27 cellular contexts compared by ENCODE assay signal in genomic region chr11:2563216-2564007, GRCh38.
DNase-seq lines count a peak whose midpoint lies in the region; ATAC-seq and TF ChIP-seq lines count a peak whose summit lies in the region.
"Had no signal": no experiment of that assay in that cellular context is flagged by ENCODE, and none has a peak within 500 bp of the region (broad histone marks: within the 10 kb centered on the region; RNA-seq: fewer than 3 reads in every experiment).

No MANE protein-coding gene starts in this region.

- BruUV-seq in A673 (replicated peaks; lab: Mats Ljungman, UMichigan): no TSS peak

- no peak overlapping the region for H2AFZ ChIP-seq in MM.1S (ENCODE audit: low read length)

- H3K27ac ChIP-seq in lower lobe of right lung (no peak overlapping the region), A673 (ENCODE audit: low read depth, low read length, poor library complexity, severe bottlenecking) (no peak overlapping the region), MM.1S (ENCODE audit: low read length) (no peak overlapping the region)
- H3K27ac ChIP-seq: 22Rv1, cardiac muscle cell, esophagus squamous epithelium, upper lobe of left lung had no signal

- H3K4me1 Mint-ChIP-seq in endothelial cell (ENCODE audit: unreplicated experiment): no peaks in the 10 kb centered on the region
- peaks cover 10 to 12% of the 10 kb centered on the region in 2 donors for H3K4me1 Mint-ChIP-seq in stimulated activated naive B cell treated with anti-CD40 and anti-IgM and Interleukin-4, amounts not matched to agents 10 μg/mL and 1 μg/mL and 100 μg/mL, for 72 hours
- H3K4me1 Mint-ChIP-seq: activated CD4-positive, alpha-beta T cell treated with anti-CD3 and anti-CD28 coated beads for 36 hours had no signal

- no peaks in the 10 kb centered on the region for H3K27me3 ChIP-seq in lower lobe of right lung (ENCODE audit: low read depth)
- H3K27me3 ChIP-seq in A673 (replicated peaks; ENCODE audit: insufficient read depth, low read depth, low read length, poor library complexity): no peaks in the 10 kb centered on the region
- no peaks in the 10 kb centered on the region for H3K27me3 ChIP-seq in MM.1S (replicated peaks; ENCODE audit: insufficient read depth, low read length)
- H3K27me3 ChIP-seq: cardiac muscle cell, esophagus squamous epithelium, upper lobe of left lung had no signal

- H3F3A ChIP-seq in MM.1S (ENCODE audit: insufficient read depth, low read length): no peaks in the 10 kb centered on the region

- no peaks in the 10 kb centered on the region for H3K36me3 ChIP-seq in lower lobe of right lung
- no peaks in the 10 kb centered on the region for H3K36me3 ChIP-seq in A673 (ENCODE audit: insufficient read depth, low read length, poor library complexity, severe bottlenecking)
- H3K36me3 ChIP-seq in MM.1S (replicated peaks; ENCODE audit: insufficient read depth, low read length): no peaks in the 10 kb centered on the region
- H3K36me3 ChIP-seq: cardiac muscle cell, esophagus squamous epithelium, upper lobe of left lung had no signal

- CTCF ChIA-PET in A673 (lab: Charles Lee): no interaction called here

- no peaks in the 10 kb centered on the region for H4K20me1 ChIP-seq in MM.1S (ENCODE audit: insufficient read depth, low read length)

- no peak overlapping the region for H3K9ac ChIP-seq in MM.1S (ENCODE audit: low read length)
- H3K9ac ChIP-seq: SK-N-SH had no signal

- ATAC-seq in lower lobe of right lung (no peak), sciatic nerve (no peak)
- ATAC-seq in stimulated activated naive B cell treated with anti-CD40 and anti-IgM and Interleukin-4, amounts not matched to agents 10 μg/mL and 1 μg/mL and 100 μg/mL, for 72 hours (replicated peaks): no peak
- ATAC-seq: activated CD4-positive, alpha-beta T cell treated with anti-CD3 and anti-CD28 coated beads for 36 hours; HCT116; naive thymus-derived CD4-positive, alpha-beta T cell had no signal

- peaks cover 2% of the 10 kb centered on the region for H3K27me3 Mint-ChIP-seq in endothelial cell (ENCODE audit: unreplicated experiment)
- no peaks in the 10 kb centered on the region for H3K27me3 Mint-ChIP-seq in stimulated activated naive B cell treated with anti-CD40 and anti-IgM and Interleukin-4, amounts not matched to agents 10 μg/mL and 1 μg/mL and 100 μg/mL, for 72 hours
- H3K27me3 Mint-ChIP-seq: activated CD4-positive, alpha-beta T cell treated with anti-CD3 and anti-CD28 coated beads for 36 hours; naive thymus-derived CD4-positive, alpha-beta T cell had no signal

- H3K4me1 ChIP-seq in lower lobe of right lung (no peaks in the 10 kb centered on the region), A673 (ENCODE audit: insufficient read depth, low read length, poor library complexity, severe bottlenecking) (no peaks in the 10 kb centered on the region), MM.1S (ENCODE audit: low read length) (no peaks in the 10 kb centered on the region)
- H3K4me1 ChIP-seq: esophagus squamous epithelium had no signal

- no peaks in the 10 kb centered on the region for H3K36me3 Mint-ChIP-seq in endothelial cell (ENCODE audit: low read depth, unreplicated experiment)
- peaks cover 2 to 5% of the 10 kb centered on the region in 2 donors for H3K36me3 Mint-ChIP-seq in stimulated activated naive B cell treated with anti-CD40 and anti-IgM and Interleukin-4, amounts not matched to agents 10 μg/mL and 1 μg/mL and 100 μg/mL, for 72 hours

- H3K79me2 ChIP-seq in MM.1S (ENCODE audit: low read length): no peaks in the 10 kb centered on the region

- peak; percentile 54 for DNase-seq in activated effector memory CD4-positive, alpha-beta T cell treated with anti-CD3 and anti-CD28 coated beads, Interleukin-2, amount 50 U/mL, for 16 hours
- DNase-seq in activated effector memory CD4-positive, alpha-beta T cell treated with Interleukin-2 at 50 U/mL for 16 hours: no peak
- no peak for DNase-seq in endothelial cell (ENCODE audit: low spot score)
- peak; percentile 37 for DNase-seq in lower lobe of right lung
- peak; percentile 47 for DNase-seq in sciatic nerve (ENCODE audit: low spot score)
- no peak for DNase-seq in stimulated activated naive B cell treated with anti-CD40 and anti-IgM and Interleukin-4, amounts not matched to agents 10 μg/mL and 1 μg/mL and 100 μg/mL, for 72 hours
- DNase-seq in A673 (ENCODE audit: low spot score): no peak
- no peak for DNase-seq in MM.1S
- DNase-seq: activated CD4-positive, alpha-beta T cell treated with anti-CD3 and anti-CD28 coated beads for 36 hours; activated CD8-positive, alpha-beta memory T cell treated with anti-CD3 and anti-CD28 coated beads for 24 hours; activated T-cell treated with anti-CD3 and anti-CD28 coated beads, Interleukin-2, amount 50 U/mL, for 1 hour; AML-193; cortex of kidney; DMS79; esophagus squamous epithelium; GF-D8; naive thymus-derived CD4-positive, alpha-beta T cell; NCI-H1417; NCI-H2171; NCI-H524; SK-N-SH; stimulated activated CD4-positive, alpha-beta T cell treated with anti-CD3 and anti-CD28 coated beads, Interleukin-1b, Interleukin-23, amount 100 ng/mL, for 48 hours; T-helper 2 cell had no signal

- no peaks in the 10 kb centered on the region for H3K9me2 ChIP-seq in MM.1S (replicated peaks; ENCODE audit: insufficient read depth, low read length)
- H3K9me2 ChIP-seq: SK-N-SH had no signal

- peak overlapping the region; percentile 56 for H3K4me3 Mint-ChIP-seq in endothelial cell (ENCODE audit: unreplicated experiment)
- H3K4me3 Mint-ChIP-seq in stimulated activated naive B cell treated with anti-CD40 and anti-IgM and Interleukin-4, amounts not matched to agents 10 μg/mL and 1 μg/mL and 100 μg/mL, for 72 hours: no peak overlapping the region
- H3K4me3 Mint-ChIP-seq: activated CD4-positive, alpha-beta T cell treated with anti-CD3 and anti-CD28 coated beads for 36 hours; naive thymus-derived CD4-positive, alpha-beta T cell had no signal

- POLR2A ChIA-PET in A673 (lab: Charles Lee; ENCODE audit: low non-redundant PET): no interaction called here

- H3K27ac Mint-ChIP-seq in endothelial cell (ENCODE audit: unreplicated experiment): no peak overlapping the region
- H3K27ac Mint-ChIP-seq in stimulated activated naive B cell treated with anti-CD40 and anti-IgM and Interleukin-4, amounts not matched to agents 10 μg/mL and 1 μg/mL and 100 μg/mL, for 72 hours: no peak overlapping the region
- H3K27ac Mint-ChIP-seq: activated CD4-positive, alpha-beta T cell treated with anti-CD3 and anti-CD28 coated beads for 36 hours had no signal

- TF ChIP-seq CTCF in endothelial cell (IDR thresholded peaks at IDR 0.05; ENCODE audit: unreplicated experiment) (no peak), lower lobe of right lung (IDR thresholded peaks at IDR 0.05) (no peak), A673 (conservative IDR thresholded peaks at IDR 0.05; ENCODE audit: low read depth, low read length) (no peak), MM.1S (IDR thresholded peaks at IDR 0.05; ENCODE audit: low read length) (no peak)

- intact Hi-C loops in lower lobe of right lung (cut with DNase I): no loop called here
- intact Hi-C loops in sciatic nerve (cut with DNase I): no loop called here
- intact Hi-C loops in A673 (cut with micrococcal nuclease; ENCODE audit: unreplicated experiment): no loop called here

- H3K4me2 ChIP-seq in MM.1S (ENCODE audit: low read depth, low read length): no peak overlapping the region
- H3K4me2 ChIP-seq: SK-N-SH had no signal

- no peaks in the 10 kb centered on the region for H3K9me3 ChIP-seq in lower lobe of right lung
- no peaks in the 10 kb centered on the region for H3K9me3 ChIP-seq in A673 (ENCODE audit: low read depth, low read length, poor library complexity, severe bottlenecking)
- no peaks in the 10 kb centered on the region for H3K9me3 ChIP-seq in MM.1S (replicated peaks; ENCODE audit: insufficient read depth, low read length)
- H3K9me3 ChIP-seq: esophagus squamous epithelium, SK-N-SH, upper lobe of left lung had no signal

- H3K4me3 ChIP-seq in lower lobe of right lung (no peak overlapping the region), A673 (ENCODE audit: low read depth, low read length, poor library complexity, severe bottlenecking) (no peak overlapping the region), MM.1S (ENCODE audit: low read length) (no peak overlapping the region)
- H3K4me3 ChIP-seq: cardiac muscle cell, esophagus squamous epithelium, upper lobe of left lung had no signal

- H3K9me3 Mint-ChIP-seq in endothelial cell (ENCODE audit: unreplicated experiment): no peaks in the 10 kb centered on the region
- H3K9me3 Mint-ChIP-seq in stimulated activated naive B cell treated with anti-CD40 and anti-IgM and Interleukin-4, amounts not matched to agents 10 μg/mL and 1 μg/mL and 100 μg/mL, for 72 hours: no peaks in the 10 kb centered on the region
- H3K9me3 Mint-ChIP-seq: naive thymus-derived CD4-positive, alpha-beta T cell had no signal

Comparison
In these comparisons a context has a peak if more than half of its experiments do, and no peak if none do; other contexts are left out.
1. DNase-seq: peak in activated effector memory CD4-positive, alpha-beta T cell treated with anti-CD3 and anti-CD28 coated beads, Interleukin-2, amount 50 U/mL, for 16 hours (single experiment), lower lobe of right lung (single experiment) and sciatic nerve (single experiment); none in activated effector memory CD4-positive, alpha-beta T cell treated with Interleukin-2 at 50 U/mL for 16 hours (single experiment), endothelial cell (single experiment), stimulated activated naive B cell treated with anti-CD40 and anti-IgM and Interleukin-4, amounts not matched to agents 10 μg/mL and 1 μg/mL and 100 μg/mL, for 72 hours (single experiment), A673 (single experiment) and MM.1S (single experiment).